In genomic region chr13:39039033-39039432, GRCh38 we compare ENCODE assay signal across 8 cellular contexts. TPM values are rescaled to one million over a fixed set of nuclear protein-coding genes. Genes with fewer than 3 reads are reported as not detected.
A peak's percentile ranks its signal among the peaks of the same experiment; 100 is the strongest.
DNase-seq lines count a peak whose midpoint lies in the region; ATAC-seq lines count a peak whose summit lies in the region.

No MANE protein-coding gene starts in this region.

- ATAC-seq in HG02798 (IDR thresholded peaks at IDR 0.05; ENCODE audit: poor library complexity, unreplicated experiment) (no peak), HG02970 (IDR thresholded peaks at IDR 0.05; ENCODE audit: low FRiP score, unreplicated experiment) (no peak)

- peak overlapping the region; percentile 82 for H3K27ac ChIP-seq in CD8-positive, alpha-beta memory T cell (ENCODE audit: low read depth, low read length)

- peaks cover 0 to 34% (median 1%) of the 10 kb centered on the region in 3 donors for H3K36me3 Mint-ChIP-seq in CD8-positive, alpha-beta memory T cell
- H3K36me3 Mint-ChIP-seq in dendritic cell treated with granulocyte-macrophage colony-stimulating factor and Interleukin-4, amounts not matched to agents 40 ng/mL and 50 ng/mL, for 4 days (ENCODE audit: low read depth), result peaks cover 39% of the 10 kb centered on the region

- H3K9me3 ChIP-seq in CD8-positive, alpha-beta memory T cell (ENCODE audit: low read length), result no peaks in the 10 kb centered on the region
- no peaks in the 10 kb centered on the region for H3K9me3 ChIP-seq in neuron (ENCODE audit: low read length)

- H3K9me3 Mint-ChIP-seq in CD8-positive, alpha-beta memory T cell, result no peaks in the 10 kb centered on the region
- H3K9me3 Mint-ChIP-seq in dendritic cell treated with granulocyte-macrophage colony-stimulating factor and Interleukin-4, amounts not matched to agents 40 ng/mL and 50 ng/mL, for 4 days, result no peaks in the 10 kb centered on the region

- peaks cover 46 to 73% (median 63%) of the 10 kb centered on the region in 3 donors for H3K4me1 Mint-ChIP-seq in CD8-positive, alpha-beta memory T cell
- H3K4me1 Mint-ChIP-seq in dendritic cell treated with granulocyte-macrophage colony-stimulating factor and Interleukin-4, amounts not matched to agents 40 ng/mL and 50 ng/mL, for 4 days (ENCODE audit: low read depth), result peaks cover 45% of the 10 kb centered on the region

- H3K4me1 ChIP-seq in CD8-positive, alpha-beta memory T cell (ENCODE audit: insufficient read depth, low read length), result peaks cover 30% of the 10 kb centered on the region
- H3K4me1 ChIP-seq in neuron (ENCODE audit: insufficient read depth, low read length), result peaks cover 37% of the 10 kb centered on the region

- CTCF ChIA-PET in CD8-positive, alpha-beta memory T cell (lab: Charles Lee), result interaction anchor here (2.7 kb wide), 1 partner anchor 13 kb away, joined by 9 read pairs; no protein-coding TSS in a partner anchor

- no peaks in the 10 kb centered on the region for H3K36me3 ChIP-seq in CD8-positive, alpha-beta memory T cell (ENCODE audit: insufficient read depth, low read length)
- H3K36me3 ChIP-seq in neuron (ENCODE audit: insufficient read depth, low read length), result peaks cover 11% of the 10 kb centered on the region

- intact Hi-C loops in dendritic cell treated with granulocyte-macrophage colony-stimulating factor and Interleukin-4, amounts not matched to agents 40 ng/mL and 50 ng/mL, for 4 days (cut with micrococcal nuclease), result loop anchor here (10.0 kb wide), 1 partner anchor 694 kb away; the partner anchor contains the start of gene UFM1

- H3K27me3 ChIP-seq in CD8-positive, alpha-beta memory T cell (ENCODE audit: insufficient read depth, low read length, poor library complexity, severe bottlenecking), result no peaks in the 10 kb centered on the region
- H3K27me3 ChIP-seq in neuron (ENCODE audit: insufficient read depth, low read length), result no peaks in the 10 kb centered on the region

- H3K27me3 Mint-ChIP-seq in CD8-positive, alpha-beta memory T cell, result peaks cover 0 to 3% of the 10 kb centered on the region in 2 donors
- no peaks in the 10 kb centered on the region for H3K27me3 Mint-ChIP-seq in dendritic cell treated with granulocyte-macrophage colony-stimulating factor and Interleukin-4, amounts not matched to agents 40 ng/mL and 50 ng/mL, for 4 days

- peak overlapping the region; percentile 95 to 99 (median 98) for H3K27ac Mint-ChIP-seq in CD8-positive, alpha-beta memory T cell
- peak overlapping the region; percentile 99 for H3K27ac Mint-ChIP-seq in dendritic cell treated with granulocyte-macrophage colony-stimulating factor and Interleukin-4, amounts not matched to agents 40 ng/mL and 50 ng/mL, for 4 days

- H3K4me3 Mint-ChIP-seq in CD8-positive, alpha-beta memory T cell, result peak overlapping the region; percentile 91 to 98 (median 97)
- peak overlapping the region; percentile 90 for H3K4me3 Mint-ChIP-seq in dendritic cell treated with granulocyte-macrophage colony-stimulating factor and Interleukin-4, amounts not matched to agents 40 ng/mL and 50 ng/mL, for 4 days

- no peak for DNase-seq in CD8-positive, alpha-beta memory T cell
- DNase-seq in NCI-H146 (lab: John Stamatoyannopoulos, UW), result peak; percentile 38
- DNase-seq in NCI-H2227 (lab: John Stamatoyannopoulos, UW; ENCODE audit: unreplicated experiment), result no peak
- no peak for DNase-seq in GM03348 (ENCODE audit: low spot score)

- POLR2A ChIA-PET in CD8-positive, alpha-beta memory T cell (lab: Charles Lee), result no interaction called here

- H2AFZ ChIP-seq in neuron (ENCODE audit: low read depth, low read length), result no peak overlapping the region

- H3K4me3 ChIP-seq in CD8-positive, alpha-beta memory T cell (ENCODE audit: low read length), result peak overlapping the region; percentile 90
- peak overlapping the region; percentile 91 for H3K4me3 ChIP-seq in neuron (ENCODE audit: low read length)

RNA-seq across cellular contexts. Expression of gene NHLRC3, which starts 0.8 kb away (rescaled TPM):
- 10 to 100 TPM; 14.6 to 15.9 TPM for total RNA-seq in CD8-positive, alpha-beta memory T cell
- 6.5 TPM for polyA plus RNA-seq in CD8-positive, alpha-beta memory T cell

RNA-seq across cellular contexts. Expression of gene PROSER1, which starts 1.1 kb away (rescaled TPM):
- 10 to 100 TPM; 84.8 to 96.6 TPM for total RNA-seq in CD8-positive, alpha-beta memory T cell
- 20.2 TPM for polyA plus RNA-seq in CD8-positive, alpha-beta memory T cell

RNA-seq across cellular contexts. Expression of gene STOML3, which starts 48.4 kb away (rescaled TPM):
- not detected for total RNA-seq in CD8-positive, alpha-beta memory T cell
- not detected for polyA plus RNA-seq in CD8-positive, alpha-beta memory T cell
